Comparison of ENCODE assay signal across 8 cellular contexts in the genomic region with DNA sequence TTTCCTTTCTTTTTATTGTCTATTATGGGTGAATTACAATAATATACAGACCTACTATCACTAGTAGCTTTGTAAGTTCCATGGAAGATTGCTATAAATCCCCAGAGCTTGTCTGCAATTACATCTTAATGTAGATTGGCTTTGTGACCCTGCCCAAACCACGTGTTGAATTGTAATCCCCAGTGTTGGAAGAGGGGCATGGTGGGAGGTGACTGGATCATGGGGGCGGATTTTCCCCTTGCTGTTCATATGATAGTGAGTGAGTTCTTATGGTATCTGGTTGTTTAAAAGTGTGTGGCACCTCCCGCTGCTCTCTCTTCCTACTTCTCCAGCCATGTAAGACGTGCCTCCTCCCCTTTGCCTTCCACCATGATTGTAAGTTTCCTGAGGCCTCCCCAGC.
"Had no signal": no experiment of that assay in that cellular context is flagged by ENCODE, and none has a peak within 500 bp of the region (broad histone marks: within the 10 kb centered on the region; RNA-seq: fewer than 3 reads in every experiment).

No MANE protein-coding gene starts in this region.

- FAIRE-seq: H1, H54, HTR-8/SVneo had no signal

- DNase-seq: H9, HCEC 1CT, HFFc6, IMR-90, KBM-7 had no signal

- H3K9me3 Mint-ChIP-seq: HFFc6 had no signal

- H3K4me3 Mint-ChIP-seq: H9, HFFc6 had no signal

- H3K27ac Mint-ChIP-seq: H9, HFFc6 had no signal
